ENCODE assay signal across 1 cellular context in the genomic region with DNA sequence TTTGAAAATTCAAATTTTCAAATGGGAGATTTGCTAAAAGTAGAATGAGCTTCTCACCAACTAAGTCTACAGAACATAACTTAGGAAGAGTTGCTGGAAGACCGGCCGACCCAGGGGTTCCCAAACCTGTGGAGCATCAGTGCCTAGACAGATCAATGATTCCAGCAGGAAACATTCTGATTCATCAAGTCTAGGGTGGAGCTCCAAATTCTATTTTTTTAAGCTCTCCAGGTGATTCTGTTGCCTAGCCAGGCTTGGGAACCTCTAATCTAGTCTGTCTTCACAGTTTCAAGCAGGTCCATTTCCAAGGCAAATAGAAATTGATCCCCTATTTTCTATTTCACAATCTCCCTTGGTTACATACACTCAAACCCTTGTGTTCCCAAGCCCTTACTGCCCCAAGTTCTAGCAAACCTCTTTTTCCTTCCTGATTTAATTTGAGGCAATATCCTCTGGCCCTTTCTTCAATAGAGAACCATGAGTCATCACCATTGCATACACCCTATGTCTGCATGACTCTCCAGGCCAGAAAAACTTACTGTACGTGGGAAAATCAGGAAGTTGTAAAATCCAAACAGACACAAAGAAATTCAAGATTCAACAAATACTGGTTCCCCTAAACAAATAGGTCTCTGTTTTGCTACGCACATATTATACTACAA.
TF ChIP-seq lines count a peak whose summit lies in the region.

No MANE protein-coding gene starts in this region.

TF ChIP-seq in HEK293, 187 proteins besides CTCF, POLR2A, EP300 and RAD21 (continued from another document and continues in another):
- TF ChIP-seq, protein P1, sequence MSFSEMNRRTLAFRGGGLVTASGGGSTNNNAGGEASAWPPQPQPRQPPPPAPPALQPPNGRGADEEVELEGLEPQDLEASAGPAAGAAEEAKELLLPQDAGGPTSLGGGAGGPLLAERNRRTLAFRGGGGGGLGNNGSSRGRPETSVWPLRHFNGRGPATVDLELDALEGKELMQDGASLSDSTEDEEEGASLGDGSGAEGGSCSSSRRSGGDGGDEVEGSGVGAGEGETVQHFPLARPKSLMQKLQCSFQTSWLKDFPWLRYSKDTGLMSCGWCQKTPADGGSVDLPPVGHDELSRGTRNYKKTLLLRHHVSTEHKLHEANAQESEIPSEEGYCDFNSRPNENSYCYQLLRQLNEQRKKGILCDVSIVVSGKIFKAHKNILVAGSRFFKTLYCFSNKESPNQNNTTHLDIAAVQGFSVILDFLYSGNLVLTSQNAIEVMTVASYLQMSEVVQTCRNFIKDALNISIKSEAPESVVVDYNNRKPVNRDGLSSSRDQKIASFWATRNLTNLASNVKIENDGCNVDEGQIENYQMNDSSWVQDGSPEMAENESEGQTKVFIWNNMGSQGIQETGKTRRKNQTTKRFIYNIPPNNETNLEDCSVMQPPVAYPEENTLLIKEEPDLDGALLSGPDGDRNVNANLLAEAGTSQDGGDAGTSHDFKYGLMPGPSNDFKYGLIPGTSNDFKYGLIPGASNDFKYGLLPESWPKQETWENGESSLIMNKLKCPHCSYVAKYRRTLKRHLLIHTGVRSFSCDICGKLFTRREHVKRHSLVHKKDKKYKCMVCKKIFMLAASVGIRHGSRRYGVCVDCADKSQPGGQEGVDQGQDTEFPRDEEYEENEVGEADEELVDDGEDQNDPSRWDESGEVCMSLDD (tag by site-specific recombination; IDR thresholded peaks at IDR 0.05): no peak
- TF ChIP-seq SETDB1 (IDR thresholded peaks at IDR 0.05; ENCODE audit: insufficient read length, low read length): no peak
- TF ChIP-seq, protein P2, sequence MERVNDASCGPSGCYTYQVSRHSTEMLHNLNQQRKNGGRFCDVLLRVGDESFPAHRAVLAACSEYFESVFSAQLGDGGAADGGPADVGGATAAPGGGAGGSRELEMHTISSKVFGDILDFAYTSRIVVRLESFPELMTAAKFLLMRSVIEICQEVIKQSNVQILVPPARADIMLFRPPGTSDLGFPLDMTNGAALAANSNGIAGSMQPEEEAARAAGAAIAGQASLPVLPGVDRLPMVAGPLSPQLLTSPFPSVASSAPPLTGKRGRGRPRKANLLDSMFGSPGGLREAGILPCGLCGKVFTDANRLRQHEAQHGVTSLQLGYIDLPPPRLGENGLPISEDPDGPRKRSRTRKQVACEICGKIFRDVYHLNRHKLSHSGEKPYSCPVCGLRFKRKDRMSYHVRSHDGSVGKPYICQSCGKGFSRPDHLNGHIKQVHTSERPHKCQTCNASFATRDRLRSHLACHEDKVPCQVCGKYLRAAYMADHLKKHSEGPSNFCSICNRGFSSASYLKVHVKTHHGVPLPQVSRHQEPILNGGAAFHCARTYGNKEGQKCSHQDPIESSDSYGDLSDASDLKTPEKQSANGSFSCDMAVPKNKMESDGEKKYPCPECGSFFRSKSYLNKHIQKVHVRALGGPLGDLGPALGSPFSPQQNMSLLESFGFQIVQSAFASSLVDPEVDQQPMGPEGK (tag by site-specific recombination; IDR thresholded peaks at IDR 0.05): peak; percentile 14; the same call in 1 of the 2 replicates
- TF ChIP-seq ZNF223 (tag by site-specific recombination; IDR thresholded peaks at IDR 0.05): no peak
- no peak for TF ChIP-seq ZNF529 (tag by site-specific recombination; IDR thresholded peaks at IDR 0.05; ENCODE audit: insufficient replicate concordance)
- TF ChIP-seq ZNF138 (tag by site-specific recombination; IDR thresholded peaks at IDR 0.05; ENCODE audit: borderline replicate concordance): no peak
- TF ChIP-seq ZNF266 (tag by site-specific recombination; IDR thresholded peaks at IDR 0.05; ENCODE audit: low read depth): no peak
- no peak for TF ChIP-seq ZBTB1 (tag by site-specific recombination; IDR thresholded peaks at IDR 0.05)
- no peak for TF ChIP-seq ZNF132 (tag by site-specific recombination; IDR thresholded peaks at IDR 0.05; ENCODE audit: borderline replicate concordance)
- peak; percentile 72 for TF ChIP-seq SP7 (tag by site-specific recombination; IDR thresholded peaks at IDR 0.05)
- no peak for TF ChIP-seq ZNF302 (tag by site-specific recombination; IDR thresholded peaks at IDR 0.05; ENCODE audit: low read depth)
- TF ChIP-seq ZNF423 (tag by site-specific recombination; IDR thresholded peaks at IDR 0.05): no peak
- TF ChIP-seq ZNF747 (tag by site-specific recombination; IDR thresholded peaks at IDR 0.05): no peak
- TF ChIP-seq GLIS2 (tag by site-specific recombination; IDR thresholded peaks at IDR 0.05): no peak
- TF ChIP-seq ZNF157 (tag by site-specific recombination; IDR thresholded peaks at IDR 0.05): no peak
- TF ChIP-seq, protein P3, sequence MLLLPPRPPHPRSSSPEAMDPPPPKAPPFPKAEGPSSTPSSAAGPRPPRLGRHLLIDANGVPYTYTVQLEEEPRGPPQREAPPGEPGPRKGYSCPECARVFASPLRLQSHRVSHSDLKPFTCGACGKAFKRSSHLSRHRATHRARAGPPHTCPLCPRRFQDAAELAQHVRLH (tag by site-specific recombination; IDR thresholded peaks at IDR 0.05): no peak
- TF ChIP-seq ZNF660 (tag by site-specific recombination; IDR thresholded peaks at IDR 0.05): peak; percentile 89
- TF ChIP-seq ZNF114 (tag by site-specific recombination; IDR thresholded peaks at IDR 0.05): no peak
- TF ChIP-seq ZNF514 (tag by site-specific recombination; IDR thresholded peaks at IDR 0.05): no peak
- TF ChIP-seq, protein P4, sequence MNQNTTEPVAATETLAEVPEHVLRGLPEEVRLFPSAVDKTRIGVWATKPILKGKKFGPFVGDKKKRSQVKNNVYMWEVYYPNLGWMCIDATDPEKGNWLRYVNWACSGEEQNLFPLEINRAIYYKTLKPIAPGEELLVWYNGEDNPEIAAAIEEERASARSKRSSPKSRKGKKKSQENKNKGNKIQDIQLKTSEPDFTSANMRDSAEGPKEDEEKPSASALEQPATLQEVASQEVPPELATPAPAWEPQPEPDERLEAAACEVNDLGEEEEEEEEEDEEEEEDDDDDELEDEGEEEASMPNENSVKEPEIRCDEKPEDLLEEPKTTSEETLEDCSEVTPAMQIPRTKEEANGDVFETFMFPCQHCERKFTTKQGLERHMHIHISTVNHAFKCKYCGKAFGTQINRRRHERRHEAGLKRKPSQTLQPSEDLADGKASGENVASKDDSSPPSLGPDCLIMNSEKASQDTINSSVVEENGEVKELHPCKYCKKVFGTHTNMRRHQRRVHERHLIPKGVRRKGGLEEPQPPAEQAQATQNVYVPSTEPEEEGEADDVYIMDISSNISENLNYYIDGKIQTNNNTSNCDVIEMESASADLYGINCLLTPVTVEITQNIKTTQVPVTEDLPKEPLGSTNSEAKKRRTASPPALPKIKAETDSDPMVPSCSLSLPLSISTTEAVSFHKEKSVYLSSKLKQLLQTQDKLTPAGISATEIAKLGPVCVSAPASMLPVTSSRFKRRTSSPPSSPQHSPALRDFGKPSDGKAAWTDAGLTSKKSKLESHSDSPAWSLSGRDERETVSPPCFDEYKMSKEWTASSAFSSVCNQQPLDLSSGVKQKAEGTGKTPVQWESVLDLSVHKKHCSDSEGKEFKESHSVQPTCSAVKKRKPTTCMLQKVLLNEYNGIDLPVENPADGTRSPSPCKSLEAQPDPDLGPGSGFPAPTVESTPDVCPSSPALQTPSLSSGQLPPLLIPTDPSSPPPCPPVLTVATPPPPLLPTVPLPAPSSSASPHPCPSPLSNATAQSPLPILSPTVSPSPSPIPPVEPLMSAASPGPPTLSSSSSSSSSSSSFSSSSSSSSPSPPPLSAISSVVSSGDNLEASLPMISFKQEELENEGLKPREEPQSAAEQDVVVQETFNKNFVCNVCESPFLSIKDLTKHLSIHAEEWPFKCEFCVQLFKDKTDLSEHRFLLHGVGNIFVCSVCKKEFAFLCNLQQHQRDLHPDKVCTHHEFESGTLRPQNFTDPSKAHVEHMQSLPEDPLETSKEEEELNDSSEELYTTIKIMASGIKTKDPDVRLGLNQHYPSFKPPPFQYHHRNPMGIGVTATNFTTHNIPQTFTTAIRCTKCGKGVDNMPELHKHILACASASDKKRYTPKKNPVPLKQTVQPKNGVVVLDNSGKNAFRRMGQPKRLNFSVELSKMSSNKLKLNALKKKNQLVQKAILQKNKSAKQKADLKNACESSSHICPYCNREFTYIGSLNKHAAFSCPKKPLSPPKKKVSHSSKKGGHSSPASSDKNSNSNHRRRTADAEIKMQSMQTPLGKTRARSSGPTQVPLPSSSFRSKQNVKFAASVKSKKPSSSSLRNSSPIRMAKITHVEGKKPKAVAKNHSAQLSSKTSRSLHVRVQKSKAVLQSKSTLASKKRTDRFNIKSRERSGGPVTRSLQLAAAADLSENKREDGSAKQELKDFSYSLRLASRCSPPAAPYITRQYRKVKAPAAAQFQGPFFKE (tag by site-specific recombination; IDR thresholded peaks at IDR 0.05; ENCODE audit: borderline replicate concordance): no peak
- TF ChIP-seq, protein P5, sequence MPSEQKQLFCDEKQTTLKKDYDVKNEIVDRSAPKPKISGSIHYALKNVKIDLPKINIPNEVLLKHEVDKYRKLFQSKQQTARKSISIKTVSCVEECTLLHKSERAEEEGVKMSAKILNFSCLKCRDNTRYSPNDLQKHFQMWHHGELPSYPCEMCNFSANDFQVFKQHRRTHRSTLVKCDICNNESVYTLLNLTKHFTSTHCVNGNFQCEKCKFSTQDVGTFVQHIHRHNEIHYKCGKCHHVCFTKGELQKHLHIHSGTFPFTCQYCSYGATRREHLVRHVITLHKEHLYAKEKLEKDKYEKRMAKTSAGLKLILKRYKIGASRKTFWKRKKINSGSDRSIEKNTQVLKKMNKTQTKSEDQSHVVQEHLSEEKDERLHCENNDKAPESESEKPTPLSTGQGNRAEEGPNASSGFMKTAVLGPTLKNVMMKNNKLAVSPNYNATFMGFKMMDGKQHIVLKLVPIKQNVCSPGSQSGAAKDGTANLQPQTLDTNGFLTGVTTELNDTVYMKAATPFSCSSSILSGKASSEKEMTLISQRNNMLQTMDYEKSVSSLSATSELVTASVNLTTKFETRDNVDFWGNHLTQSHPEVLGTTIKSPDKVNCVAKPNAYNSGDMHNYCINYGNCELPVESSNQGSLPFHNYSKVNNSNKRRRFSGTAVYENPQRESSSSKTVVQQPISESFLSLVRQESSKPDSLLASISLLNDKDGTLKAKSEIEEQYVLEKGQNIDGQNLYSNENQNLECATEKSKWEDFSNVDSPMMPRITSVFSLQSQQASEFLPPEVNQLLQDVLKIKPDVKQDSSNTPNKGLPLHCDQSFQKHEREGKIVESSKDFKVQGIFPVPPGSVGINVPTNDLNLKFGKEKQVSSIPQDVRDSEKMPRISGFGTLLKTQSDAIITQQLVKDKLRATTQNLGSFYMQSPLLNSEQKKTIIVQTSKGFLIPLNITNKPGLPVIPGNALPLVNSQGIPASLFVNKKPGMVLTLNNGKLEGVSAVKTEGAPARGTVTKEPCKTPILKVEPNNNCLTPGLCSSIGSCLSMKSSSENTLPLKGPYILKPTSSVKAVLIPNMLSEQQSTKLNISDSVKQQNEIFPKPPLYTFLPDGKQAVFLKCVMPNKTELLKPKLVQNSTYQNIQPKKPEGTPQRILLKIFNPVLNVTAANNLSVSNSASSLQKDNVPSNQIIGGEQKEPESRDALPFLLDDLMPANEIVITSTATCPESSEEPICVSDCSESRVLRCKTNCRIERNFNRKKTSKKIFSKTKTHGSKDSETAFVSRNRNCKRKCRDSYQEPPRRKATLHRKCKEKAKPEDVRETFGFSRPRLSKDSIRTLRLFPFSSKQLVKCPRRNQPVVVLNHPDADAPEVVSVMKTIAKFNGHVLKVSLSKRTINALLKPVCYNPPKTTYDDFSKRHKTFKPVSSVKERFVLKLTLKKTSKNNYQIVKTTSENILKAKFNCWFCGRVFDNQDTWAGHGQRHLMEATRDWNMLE (tag by site-specific recombination; conservative IDR thresholded peaks at IDR 0.05; ENCODE audit: low read depth): 0 out of 2 replicates have a peak, but pooled peaks have one; percentile 41
- TF ChIP-seq BCL11B (tag by site-specific recombination; IDR thresholded peaks at IDR 0.05; ENCODE audit: low read depth): no peak
- no peak for TF ChIP-seq ZNF174 (tag by site-specific recombination; IDR thresholded peaks at IDR 0.05)
- TF ChIP-seq, protein P6, sequence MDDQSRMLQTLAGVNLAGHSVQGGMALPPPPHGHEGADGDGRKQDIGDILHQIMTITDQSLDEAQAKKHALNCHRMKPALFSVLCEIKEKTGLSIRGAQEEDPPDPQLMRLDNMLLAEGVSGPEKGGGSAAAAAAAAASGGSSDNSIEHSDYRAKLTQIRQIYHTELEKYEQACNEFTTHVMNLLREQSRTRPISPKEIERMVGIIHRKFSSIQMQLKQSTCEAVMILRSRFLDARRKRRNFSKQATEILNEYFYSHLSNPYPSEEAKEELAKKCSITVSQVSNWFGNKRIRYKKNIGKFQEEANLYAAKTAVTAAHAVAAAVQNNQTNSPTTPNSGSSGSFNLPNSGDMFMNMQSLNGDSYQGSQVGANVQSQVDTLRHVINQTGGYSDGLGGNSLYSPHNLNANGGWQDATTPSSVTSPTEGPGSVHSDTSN (CRISPR knock-in tag; IDR thresholded peaks at IDR 0.05): no peak
- TF ChIP-seq RBAK (tag by site-specific recombination; IDR thresholded peaks at IDR 0.05): no peak
- no peak for TF ChIP-seq ZNF555 (tag by site-specific recombination; conservative IDR thresholded peaks at IDR 0.05)
- no peak for TF ChIP-seq ZNF211 (tag by site-specific recombination; IDR thresholded peaks at IDR 0.05; ENCODE audit: low read depth)
- TF ChIP-seq ZNF140 (tag by site-specific recombination; IDR thresholded peaks at IDR 0.05): no peak
- TF ChIP-seq ZSCAN16 (tag by site-specific recombination; IDR thresholded peaks at IDR 0.05): no peak
- no peak for TF ChIP-seq ZBTB17 (tag by site-specific recombination; IDR thresholded peaks at IDR 0.05)
- TF ChIP-seq KLF7 (tag by site-specific recombination; IDR thresholded peaks at IDR 0.05; ENCODE audit: borderline replicate concordance): no peak
- TF ChIP-seq ZNF10 (tag by site-specific recombination; IDR thresholded peaks at IDR 0.05): no peak
- no peak for TF ChIP-seq ZNF184 (tag by site-specific recombination; IDR thresholded peaks at IDR 0.05)
- TF ChIP-seq ZNF433 (tag by site-specific recombination; IDR thresholded peaks at IDR 0.05; ENCODE audit: low read depth): no peak
- TF ChIP-seq, protein P7, sequence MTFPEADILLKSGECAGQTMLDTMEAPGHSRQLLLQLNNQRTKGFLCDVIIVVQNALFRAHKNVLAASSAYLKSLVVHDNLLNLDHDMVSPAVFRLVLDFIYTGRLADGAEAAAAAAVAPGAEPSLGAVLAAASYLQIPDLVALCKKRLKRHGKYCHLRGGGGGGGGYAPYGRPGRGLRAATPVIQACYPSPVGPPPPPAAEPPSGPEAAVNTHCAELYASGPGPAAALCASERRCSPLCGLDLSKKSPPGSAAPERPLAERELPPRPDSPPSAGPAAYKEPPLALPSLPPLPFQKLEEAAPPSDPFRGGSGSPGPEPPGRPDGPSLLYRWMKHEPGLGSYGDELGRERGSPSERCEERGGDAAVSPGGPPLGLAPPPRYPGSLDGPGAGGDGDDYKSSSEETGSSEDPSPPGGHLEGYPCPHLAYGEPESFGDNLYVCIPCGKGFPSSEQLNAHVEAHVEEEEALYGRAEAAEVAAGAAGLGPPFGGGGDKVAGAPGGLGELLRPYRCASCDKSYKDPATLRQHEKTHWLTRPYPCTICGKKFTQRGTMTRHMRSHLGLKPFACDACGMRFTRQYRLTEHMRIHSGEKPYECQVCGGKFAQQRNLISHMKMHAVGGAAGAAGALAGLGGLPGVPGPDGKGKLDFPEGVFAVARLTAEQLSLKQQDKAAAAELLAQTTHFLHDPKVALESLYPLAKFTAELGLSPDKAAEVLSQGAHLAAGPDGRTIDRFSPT (tag by site-specific recombination; IDR thresholded peaks at IDR 0.05): no peak
- TF ChIP-seq ZNF121 (tag by site-specific recombination; IDR thresholded peaks at IDR 0.05): no peak
- peak; percentile 50; the same call in 1 of the 2 replicates for TF ChIP-seq ZNF335 (tag by site-specific recombination; conservative IDR thresholded peaks at IDR 0.05)
- TF ChIP-seq ZNF664 (tag by site-specific recombination; IDR thresholded peaks at IDR 0.05): no peak
- no peak for TF ChIP-seq SALL2 (tag by site-specific recombination; IDR thresholded peaks at IDR 0.05; ENCODE audit: borderline replicate concordance)
- TF ChIP-seq ZNF155 (tag by site-specific recombination; IDR thresholded peaks at IDR 0.05): no peak
